In genomic region chr20:407097-407952, GRCh38 we compare ENCODE assay signal across 1 cellular context.
A peak's percentile ranks its signal among the peaks of the same experiment; 100 is the strongest.
TF ChIP-seq lines count a peak whose summit lies in the region.

No MANE protein-coding gene starts in this region.

TF ChIP-seq in K562, 482 proteins besides CTCF, POLR2A, EP300 and RAD21 (continued from another document and continues in another):
- TF ChIP-seq ZNF140 (CRISPR knock-in tag; IDR thresholded peaks at IDR 0.05) (no peak), MAX (CRISPR knock-in tag; IDR thresholded peaks at IDR 0.05) (peak; percentile 40; the same call in 1 of the 2 replicates), ZNF24 (IDR thresholded peaks at IDR 0.05) (peak; percentile 45; the same call in 1 of the 2 replicates), FOXA3 (CRISPR knock-in tag; conservative IDR thresholded peaks at IDR 0.05 in 1 of 2, IDR thresholded peaks at IDR 0.05 in 1 of 2) (no peak), ATF1 (CRISPR knock-in tag; IDR thresholded peaks at IDR 0.05) (no peak), ATF1 (tag; IDR thresholded peaks at IDR 0.05) (peak; percentile 31; the same call in 1 of the 2 replicates), SAP30 (IDR thresholded peaks at IDR 0.05; ENCODE audit: borderline replicate concordance, insufficient read depth, low read depth, low read length, poor library complexity, severe bottlenecking) (peak; percentile 45), DEAF1 (CRISPR knock-in tag; IDR thresholded peaks at IDR 0.05) (no peak), RHOXF2B (CRISPR knock-in tag; conservative IDR thresholded peaks at IDR 0.05) (peak; percentile 67; the same call in 1 of the 2 replicates), ZSCAN32 (CRISPR knock-in tag; IDR thresholded peaks at IDR 0.05) (no peak), STAT5A (IDR thresholded peaks at IDR 0.05; ENCODE audit: borderline replicate concordance, low read length) (no peak), DNMT1 (IDR thresholded peaks at IDR 0.05) (no peak), CXXC5 (CRISPR knock-in tag; IDR thresholded peaks at IDR 0.05) (peak; percentile 18; the same call in 1 of the 2 replicates), ZNF280A (IDR thresholded peaks at IDR 0.05; ENCODE audit: low read depth, partially characterized antibody) (no peak), POLR3G (IDR thresholded peaks at IDR 0.05; ENCODE audit: extremely low read depth, insufficient read length, insufficient replicate concordance) (no peak), ZKSCAN1 (IDR thresholded peaks at IDR 0.05; ENCODE audit: low read depth, low read length) (no peak), ZBTB17 (CRISPR knock-in tag; IDR thresholded peaks at IDR 0.05) (no peak), GATAD2A (IDR thresholded peaks at IDR 0.05) (0 out of 2 replicates have a peak, but pooled peaks have one; percentile 19), ZNF133 (CRISPR knock-in tag; IDR thresholded peaks at IDR 0.05) (no peak), NFYB (IDR thresholded peaks at IDR 0.05; ENCODE audit: extremely low read depth, insufficient read length) (no peak), ZNF668 (CRISPR knock-in tag; IDR thresholded peaks at IDR 0.05) (no peak), MITF (IDR thresholded peaks at IDR 0.05) (no peak), EWSR1 (IDR thresholded peaks at IDR 0.05; ENCODE audit: borderline replicate concordance, low read depth, partially characterized antibody) (no peak), RBM15 (IDR thresholded peaks at IDR 0.05; ENCODE audit: insufficient read depth, low read length) (no peak), MBD2 (IDR thresholded peaks at IDR 0.05; ENCODE audit: borderline replicate concordance, low read depth) (no peak), MCM3 (IDR thresholded peaks at IDR 0.05) (no peak), HOMEZ (CRISPR knock-in tag; IDR thresholded peaks at IDR 0.05) (no peak), VEZF1 (CRISPR knock-in tag; IDR thresholded peaks at IDR 0.05) (no peak), GATA2 (CRISPR knock-in tag; IDR thresholded peaks at IDR 0.05) (no peak), CBX8 (IDR thresholded peaks at IDR 0.05; ENCODE audit: borderline replicate concordance, extremely low read depth, low read depth, low read length, poor library complexity, severe bottlenecking) (no peak), TRIM25 (IDR thresholded peaks at IDR 0.05; ENCODE audit: borderline replicate concordance) (no peak), GTF2E2 (tag; IDR thresholded peaks at IDR 0.05) (no peak; the same call in 1 of the 2 replicates), ARID3A (IDR thresholded peaks at IDR 0.05; ENCODE audit: borderline replicate concordance, low read depth, low read length) (no peak), MEF2A (IDR thresholded peaks at IDR 0.05; ENCODE audit: control insufficient read depth, low read depth, low read length) (no peak), ZNF561 (CRISPR knock-in tag; conservative IDR thresholded peaks at IDR 0.05) (no peak), CHD4 (IDR thresholded peaks at IDR 0.05; ENCODE audit: insufficient read depth, insufficient replicate concordance, low read depth, low read length, poor library complexity, severe bottlenecking) (no peak), ZNF239 (CRISPR knock-in tag; IDR thresholded peaks at IDR 0.05) (no peak), ZNF695 (CRISPR knock-in tag; IDR thresholded peaks at IDR 0.05) (no peak), TCF7L2 (IDR thresholded peaks at IDR 0.05; ENCODE audit: low read depth, low read length) (no peak), GTF3C2 (IDR thresholded peaks at IDR 0.05; ENCODE audit: borderline replicate concordance, extremely low read depth, insufficient read length) (no peak), POLR3A (IDR thresholded peaks at IDR 0.05; ENCODE audit: borderline replicate concordance, extremely low read depth, insufficient read depth, insufficient read length) (no peak), POLR2AphosphoS2 (IDR thresholded peaks at IDR 0.05; ENCODE audit: low read length) (peak; percentile 45; the same call in 1 of the 2 replicates), KLF1 (tag; IDR thresholded peaks at IDR 0.05) (0 out of 2 replicates have a peak, but pooled peaks have one; percentile 23), ZFP1 (CRISPR knock-in tag; IDR thresholded peaks at IDR 0.05) (no peak), CSDE1 (IDR thresholded peaks at IDR 0.05) (no peak), BRD4 (IDR thresholded peaks at IDR 0.05) (no peak), ZNF280B (CRISPR knock-in tag; IDR thresholded peaks at IDR 0.05) (no peak), TCF15 (CRISPR knock-in tag; IDR thresholded peaks at IDR 0.05) (no peak), FOXA1 (IDR thresholded peaks at IDR 0.05; ENCODE audit: borderline replicate concordance) (no peak), ILF3 (IDR thresholded peaks at IDR 0.05; ENCODE audit: borderline replicate concordance) (no peak), CBX5 (IDR thresholded peaks at IDR 0.05; ENCODE audit: borderline replicate concordance, low read depth) (no peak), CEBPG (CRISPR knock-in tag; IDR thresholded peaks at IDR 0.05) (no peak), CEBPG (tag; conservative IDR thresholded peaks at IDR 0.05 in 1 of 2, IDR thresholded peaks at IDR 0.05 in 1 of 2) (no peak), PHB (CRISPR knock-in tag; IDR thresholded peaks at IDR 0.05) (peak; percentile 86), COPS2 (conservative IDR thresholded peaks at IDR 0.05) (no peak), MEIS2 (IDR thresholded peaks at IDR 0.05; ENCODE audit: partially characterized antibody) (peak; percentile 2)
